ENCODE assay signal across 24 cellular contexts in genomic region chr2:70831861-70832260, GRCh38. TPM values are rescaled to one million over a fixed set of nuclear protein-coding genes. Genes with fewer than 3 reads are reported as not detected.
DNase-seq lines count a peak whose midpoint lies in the region; ATAC-seq, FAIRE-seq and TF ChIP-seq lines count a peak whose summit lies in the region.
"Had no signal": no experiment of that assay in that cellular context is flagged by ENCODE, and none has a peak within 500 bp of the region (broad histone marks: within the 10 kb centered on the region; RNA-seq: fewer than 3 reads in every experiment).

No MANE protein-coding gene starts in this region.

- peak; percentile 46 for DNase-seq in activated CD8-positive, alpha-beta memory T cell treated with anti-CD3 and anti-CD28 coated beads for 24 hours
- no peak for DNase-seq in activated CD8-positive, alpha-beta memory T cell treated with anti-CD3 and anti-CD28 coated beads, Interleukin-2, amount 50 U/mL, for 4 hours
- DNase-seq in activated CD8-positive, alpha-beta memory T cell treated with anti-CD3 and anti-CD28 coated beads, Interleukin-2, amount 10 ng/mL, durations not matched to agents 7 days and 5 days: peak; percentile 19
- DNase-seq in endothelial cell of umbilical vein (ENCODE audit: low read depth, low spot score) (peak; percentile 49), upper lobe of right lung (peak; percentile 30), glomerular visceral epithelial cell (ENCODE audit: extremely low spot score) (no peak)
- no peak for DNase-seq in naive thymus-derived CD4-positive, alpha-beta T cell
- DNase-seq: 8988T; AML-193; CD8-positive, alpha-beta T cell; COR-L47; DMS153; DMS79 treated with DMSO at 0.1 percent for 48 hours; EL; HCEC 1CT; HFFc6 had no signal

- H3K9me3 ChIP-seq in endothelial cell of umbilical vein (replicated peaks; ENCODE audit: control insufficient read depth, insufficient read depth, low read length) (no peaks in the 10 kb centered on the region), upper lobe of right lung (no peaks in the 10 kb centered on the region)
- no peaks in the 10 kb centered on the region for H3K9me3 ChIP-seq in naive thymus-derived CD4-positive, alpha-beta T cell (ENCODE audit: control insufficient read depth in 2 of 3, low read length in 3 of 3)

- peaks cover 2 to 7% of the 10 kb centered on the region in 2 experiments for H3K27me3 ChIP-seq in endothelial cell of umbilical vein (ENCODE audit: control insufficient read depth in 2 of 2, insufficient read depth in 2 of 2, low read length in 2 of 2)
- H3K27me3 ChIP-seq in upper lobe of right lung: no peaks in the 10 kb centered on the region
- H3K27me3 ChIP-seq in naive thymus-derived CD4-positive, alpha-beta T cell (ENCODE audit: control insufficient read depth in 2 of 2, insufficient read depth in 2 of 2, low read length in 2 of 2): no peaks in the 10 kb centered on the region

- H3K4me1 Mint-ChIP-seq in activated CD8-positive, alpha-beta memory T cell treated with anti-CD3 and anti-CD28 coated beads, Interleukin-2, amount 10 ng/mL, durations not matched to agents 7 days and 5 days: peaks cover 5% of the 10 kb centered on the region
- peaks cover 0 to 15% (median 2%) of the 10 kb centered on the region in 7 donors for H3K4me1 Mint-ChIP-seq in naive thymus-derived CD4-positive, alpha-beta T cell

- H3K27ac ChIP-seq in endothelial cell of umbilical vein (ENCODE audit: insufficient read depth, low read depth, low read length): no peak overlapping the region
- no peak overlapping the region for H3K27ac ChIP-seq in upper lobe of right lung
- no peak overlapping the region for H3K27ac ChIP-seq in naive thymus-derived CD4-positive, alpha-beta T cell (ENCODE audit: low read depth, low read length)
- H3K27ac ChIP-seq: C4-2B, HL-60 had no signal

- H3K27me3 Mint-ChIP-seq in activated CD8-positive, alpha-beta memory T cell treated with anti-CD3 and anti-CD28 coated beads, Interleukin-2, amount 10 ng/mL, durations not matched to agents 7 days and 5 days: peaks cover 11% of the 10 kb centered on the region
- H3K27me3 Mint-ChIP-seq in naive thymus-derived CD4-positive, alpha-beta T cell: peaks cover 0 to 12% (median 0%) of the 10 kb centered on the region in 5 donors

- no peak for TF ChIP-seq POLR2A in endothelial cell of umbilical vein (IDR thresholded peaks at IDR 0.05; ENCODE audit: low read depth, low read length)

- H3K79me2 ChIP-seq in endothelial cell of umbilical vein (ENCODE audit: control insufficient read depth, insufficient read depth, low read length): no peaks in the 10 kb centered on the region

- TF ChIP-seq CTCF in endothelial cell of umbilical vein (IDR thresholded peaks at IDR 0.05; ENCODE audit: extremely low read depth in 1 of 2, insufficient read depth in 1 of 2, low read depth in 1 of 2, low read length in 2 of 2) (no peak), upper lobe of right lung (IDR thresholded peaks at IDR 0.05) (no peak)

- H3K4me3 Mint-ChIP-seq in activated CD8-positive, alpha-beta memory T cell treated with anti-CD3 and anti-CD28 coated beads, Interleukin-2, amount 10 ng/mL, durations not matched to agents 7 days and 5 days: no peak overlapping the region
- H3K4me3 Mint-ChIP-seq in naive thymus-derived CD4-positive, alpha-beta T cell: no peak overlapping the region
- H3K4me3 Mint-ChIP-seq: CD8-positive, alpha-beta T cell; HFFc6 had no signal

- H3K4me2 ChIP-seq in endothelial cell of umbilical vein (ENCODE audit: insufficient read depth, low read length): no peak overlapping the region

- POLR2A ChIA-PET in endothelial cell of umbilical vein (lab: Charles Lee): no interaction called here
- POLR2A ChIA-PET in naive thymus-derived CD4-positive, alpha-beta T cell (lab: Charles Lee): no interaction called here

- H2AFZ ChIP-seq in endothelial cell of umbilical vein (ENCODE audit: low read depth, low read length): no peak overlapping the region

- dilution Hi-C loops in endothelial cell of umbilical vein (cut with MboI; ENCODE audit: extremely low pct_ligation_motif_present, low sequenced_read_pairs): no loop called here

- H3K36me3 ChIP-seq in endothelial cell of umbilical vein (ENCODE audit: control insufficient read depth in 2 of 2, extremely low read depth in 1 of 2, insufficient read depth in 2 of 2, low read length in 2 of 2) (no peaks in the 10 kb centered on the region), upper lobe of right lung (no peaks in the 10 kb centered on the region)
- H3K36me3 ChIP-seq in naive thymus-derived CD4-positive, alpha-beta T cell (ENCODE audit: control insufficient read depth in 2 of 3, insufficient read depth in 3 of 3, low read length in 3 of 3): no peaks in the 10 kb centered on the region

- no peak overlapping the region for H3K4me3 ChIP-seq in endothelial cell of umbilical vein (replicated peaks in 1 of 3; ENCODE audit: insufficient read depth in 1 of 3, low read depth in 1 of 3, low read length in 3 of 3)
- H3K4me3 ChIP-seq in upper lobe of right lung: no peak overlapping the region
- H3K4me3 ChIP-seq in naive thymus-derived CD4-positive, alpha-beta T cell (ENCODE audit: low read length): no peak overlapping the region

- intact Hi-C loops in endothelial cell of umbilical vein (cut with micrococcal nuclease) (no loop called here), upper lobe of right lung (cut with DNase I) (no loop called here)
- intact Hi-C loops in naive thymus-derived CD4-positive, alpha-beta T cell (cut with micrococcal nuclease): no loop called here

- no TSS peak for BruUV-seq in endothelial cell of umbilical vein (replicated peaks; lab: Mats Ljungman, UMichigan)

- H3K9ac ChIP-seq in endothelial cell of umbilical vein (replicated peaks; ENCODE audit: extremely low read depth, insufficient read depth, low read length): no peak overlapping the region

- no peaks in the 10 kb centered on the region for H3K9me1 ChIP-seq in endothelial cell of umbilical vein (replicated peaks; ENCODE audit: control insufficient read depth, extremely low read depth, insufficient read depth, low read length)

- H3K9me3 Mint-ChIP-seq in activated CD8-positive, alpha-beta memory T cell treated with anti-CD3 and anti-CD28 coated beads, Interleukin-2, amount 10 ng/mL, durations not matched to agents 7 days and 5 days (ENCODE audit: low read depth): no peaks in the 10 kb centered on the region
- H3K9me3 Mint-ChIP-seq in naive thymus-derived CD4-positive, alpha-beta T cell: no peaks in the 10 kb centered on the region
- H3K9me3 Mint-ChIP-seq: CD8-positive, alpha-beta T cell; HFFc6 had no signal

- H3K4me1 ChIP-seq in endothelial cell of umbilical vein (ENCODE audit: control insufficient read depth, extremely low read depth, insufficient read depth, low read length) (peaks cover 20% of the 10 kb centered on the region), upper lobe of right lung (no peaks in the 10 kb centered on the region)
- H3K4me1 ChIP-seq in naive thymus-derived CD4-positive, alpha-beta T cell (ENCODE audit: control insufficient read depth in 2 of 2, insufficient read depth in 2 of 2, low read length in 2 of 2): no peaks in the 10 kb centered on the region

- H4K20me1 ChIP-seq in endothelial cell of umbilical vein (replicated peaks; ENCODE audit: control insufficient read depth, extremely low read depth, insufficient read depth, low read length): no peaks in the 10 kb centered on the region

- CTCF ChIA-PET in activated CD8-positive, alpha-beta memory T cell treated with anti-CD3 and anti-CD28 coated beads, Interleukin-2, amount 10 ng/mL, durations not matched to agents 7 days and 5 days (lab: Charles Lee): no interaction called here
- CTCF ChIA-PET in endothelial cell of umbilical vein (lab: Charles Lee): no interaction called here
- CTCF ChIA-PET in naive thymus-derived CD4-positive, alpha-beta T cell (lab: Charles Lee): no interaction called here

- ATAC-seq in activated CD8-positive, alpha-beta memory T cell treated with anti-CD3 and anti-CD28 coated beads, Interleukin-2, amount 10 ng/mL, durations not matched to agents 7 days and 5 days: no peak
- ATAC-seq in upper lobe of right lung: no peak
- ATAC-seq in naive thymus-derived CD4-positive, alpha-beta T cell: no peak
- ATAC-seq in HG02759 (IDR thresholded peaks at IDR 0.05; ENCODE audit: unreplicated experiment): no peak
- ATAC-seq: CD8-positive, alpha-beta T cell had no signal

- no peaks in the 10 kb centered on the region for H3K36me3 Mint-ChIP-seq in activated CD8-positive, alpha-beta memory T cell treated with anti-CD3 and anti-CD28 coated beads, Interleukin-2, amount 10 ng/mL, durations not matched to agents 7 days and 5 days
- H3K36me3 Mint-ChIP-seq in naive thymus-derived CD4-positive, alpha-beta T cell: no peaks in the 10 kb centered on the region
- H3K36me3 Mint-ChIP-seq: CD8-positive, alpha-beta T cell had no signal

- H3K27ac Mint-ChIP-seq in activated CD8-positive, alpha-beta memory T cell treated with anti-CD3 and anti-CD28 coated beads, Interleukin-2, amount 10 ng/mL, durations not matched to agents 7 days and 5 days: no peak overlapping the region
- no peak overlapping the region for H3K27ac Mint-ChIP-seq in naive thymus-derived CD4-positive, alpha-beta T cell
- H3K27ac Mint-ChIP-seq: CD8-positive, alpha-beta T cell; HFFc6 had no signal

- FAIRE-seq in endothelial cell of umbilical vein (lab: Jason Lieb, UNC): peak; percentile 26
- FAIRE-seq: D721Med, G401.6, GM12892, GM19239, H1 had no signal

RNA-seq across cellular contexts. Expression of gene CD207, which starts 3.8 kb away (rescaled TPM):
- not detected for total RNA-seq in activated CD8-positive, alpha-beta memory T cell treated with anti-CD3 and anti-CD28 coated beads, Interleukin-2, amount 10 ng/mL, durations not matched to agents 7 days and 5 days
- total RNA-seq in endothelial cell of umbilical vein (not detected in 2 replicates), upper lobe of right lung (3.6 TPM)
- polyA plus RNA-seq in endothelial cell of umbilical vein: not detected in 2 replicates
- polyA plus RNA-seq in endothelial cell of umbilical vein (2011; cell fraction: cytosol; rRNA removed): not detected in 2 replicates
- 0.07 TPM in 1 of 2 replicates, not detected in the other for polyA plus RNA-seq in endothelial cell of umbilical vein (2011; cell fraction: nucleus; rRNA removed)
- polyA plus RNA-seq in endothelial cell of umbilical vein (2012): not detected in 2 replicates
- polyA minus RNA-seq in endothelial cell of umbilical vein: not detected in 2 replicates
- polyA minus RNA-seq in endothelial cell of umbilical vein (2011; cell fraction: cytosol; rRNA and poly(A)+ RNA removed): not detected
- not detected in 2 replicates for polyA minus RNA-seq in endothelial cell of umbilical vein (2011; cell fraction: nucleus; rRNA and poly(A)+ RNA removed)
- under 1 TPM in 1 of 5 experiments, not detected in 4; 0.27 TPM for total RNA-seq in naive thymus-derived CD4-positive, alpha-beta T cell
- not detected for polyA plus RNA-seq in naive thymus-derived CD4-positive, alpha-beta T cell
- total RNA-seq: CD8-positive, alpha-beta T cell; H1; HFFc6 had no signal
- polyA plus RNA-seq: H1 had no signal

RNA-seq across cellular contexts. Expression of gene CLEC4F, which starts 11.5 kb away (rescaled TPM):
- not detected for total RNA-seq in activated CD8-positive, alpha-beta memory T cell treated with anti-CD3 and anti-CD28 coated beads, Interleukin-2, amount 10 ng/mL, durations not matched to agents 7 days and 5 days
- total RNA-seq in endothelial cell of umbilical vein (not detected in 2 replicates), upper lobe of right lung (1.2 TPM)
- not detected in 2 replicates for polyA plus RNA-seq in endothelial cell of umbilical vein
- polyA plus RNA-seq in endothelial cell of umbilical vein (2011; cell fraction: cytosol; rRNA removed): not detected in 2 replicates
- polyA plus RNA-seq in endothelial cell of umbilical vein (2011; cell fraction: nucleus; rRNA removed): 0.07 TPM in 1 of 2 replicates, not detected in the other
- polyA plus RNA-seq in endothelial cell of umbilical vein (2012): not detected in 2 replicates
- polyA minus RNA-seq in endothelial cell of umbilical vein: not detected in 2 replicates
- not detected for polyA minus RNA-seq in endothelial cell of umbilical vein (2011; cell fraction: cytosol; rRNA and poly(A)+ RNA removed)
- polyA minus RNA-seq in endothelial cell of umbilical vein (2011; cell fraction: nucleus; rRNA and poly(A)+ RNA removed): not detected in 2 replicates
- total RNA-seq in naive thymus-derived CD4-positive, alpha-beta T cell: 1 to 10 TPM in 1 of 5 experiments, under 1 TPM in 1, not detected in 3; 0.19 to 1.6 TPM
- not detected for polyA plus RNA-seq in naive thymus-derived CD4-positive, alpha-beta T cell
- total RNA-seq: CD8-positive, alpha-beta T cell; H1; HFFc6 had no signal
- polyA plus RNA-seq: H1 had no signal

RNA-seq across cellular contexts. Expression of gene FIGLA, which starts 41.4 kb away (rescaled TPM):
- not detected for total RNA-seq in activated CD8-positive, alpha-beta memory T cell treated with anti-CD3 and anti-CD28 coated beads, Interleukin-2, amount 10 ng/mL, durations not matched to agents 7 days and 5 days
- total RNA-seq in endothelial cell of umbilical vein: not detected in 2 replicates
- polyA plus RNA-seq in endothelial cell of umbilical vein: not detected in 2 replicates
- polyA plus RNA-seq in endothelial cell of umbilical vein (2011; cell fraction: cytosol; rRNA removed): not detected in 2 replicates
- not detected in 2 replicates for polyA plus RNA-seq in endothelial cell of umbilical vein (2011; cell fraction: nucleus; rRNA removed)
- polyA plus RNA-seq in endothelial cell of umbilical vein (2012): not detected in 2 replicates
- not detected in 2 replicates for polyA minus RNA-seq in endothelial cell of umbilical vein
- polyA minus RNA-seq in endothelial cell of umbilical vein (2011; cell fraction: cytosol; rRNA and poly(A)+ RNA removed): not detected
- polyA minus RNA-seq in endothelial cell of umbilical vein (2011; cell fraction: nucleus; rRNA and poly(A)+ RNA removed): not detected in 2 replicates
- not detected for total RNA-seq in upper lobe of right lung
- total RNA-seq in naive thymus-derived CD4-positive, alpha-beta T cell: not detected
- polyA plus RNA-seq in naive thymus-derived CD4-positive, alpha-beta T cell: not detected
- total RNA-seq: CD8-positive, alpha-beta T cell; H1; HFFc6 had no signal
- polyA plus RNA-seq: H1 had no signal

Comparison
In these comparisons a context has a peak if more than half of its experiments do, and no peak if none do; other contexts are left out.
1. DNase-seq: peak in activated CD8-positive, alpha-beta memory T cell treated with anti-CD3 and anti-CD28 coated beads for 24 hours (single experiment), activated CD8-positive, alpha-beta memory T cell treated with anti-CD3 and anti-CD28 coated beads, Interleukin-2, amount 10 ng/mL, durations not matched to agents 7 days and 5 days (single experiment), endothelial cell of umbilical vein (single experiment) and upper lobe of right lung (single experiment); none in activated CD8-positive, alpha-beta memory T cell treated with anti-CD3 and anti-CD28 coated beads, Interleukin-2, amount 50 U/mL, for 4 hours (single experiment), glomerular visceral epithelial cell (single experiment) and naive thymus-derived CD4-positive, alpha-beta T cell (0 of 9).